7 cellular contexts compared by ENCODE assay signal in genomic region chr19:4065430-4066175, GRCh38. TPM values are rescaled to one million over a fixed set of nuclear protein-coding genes. Genes with fewer than 3 reads are reported as not detected.
A peak's percentile ranks its signal among the peaks of the same experiment; 100 is the strongest.
DNase-seq lines count a peak whose midpoint lies in the region; ATAC-seq, FAIRE-seq and TF ChIP-seq lines count a peak whose summit lies in the region.

No MANE protein-coding gene starts in this region.

- peak; percentile 91 for FAIRE-seq in GM18507 (lab: Jason Lieb, UNC)

- DNase-seq in GM18507 (ENCODE audit: extremely low spot score, insufficient read length, low read depth) (peak; percentile 99), NCI-H187 treated with DMSO at 0.1 percent for 48 hours (lab: John Stamatoyannopoulos, UW) (peak; percentile 76), anterior cingulate cortex (lab: John Stamatoyannopoulos, UW) (peak; percentile 54 to 99 (median 95)), right atrium auricular region (ENCODE audit: low spot score) (peak; percentile 96), sciatic nerve (ENCODE audit: low spot score) (peak; percentile 97)
- peak; percentile 98 for DNase-seq in T-helper 2 cell treated with Interferon-gamma antibody and Interleukin-4, amounts not matched to agents 5 μg/mL and 100 μg/mL, for 36 hours (ENCODE audit: low spot score)

- ATAC-seq in HG02943 (IDR thresholded peaks at IDR 0.05; ENCODE audit: low read depth, unreplicated experiment) (peak; percentile 62), sciatic nerve (peak; percentile 88)

- TF ChIP-seq CTCF in right atrium auricular region (IDR thresholded peaks at IDR 0.05): no peak

- intact Hi-C loops in sciatic nerve (cut with DNase I): no loop called here

- peak overlapping the region; percentile 55 for H3K4me3 Mint-ChIP-seq in T-helper 2 cell treated with Interferon-gamma antibody and Interleukin-4, amounts not matched to agents 5 μg/mL and 100 μg/mL, for 36 hours

- H3K9me3 ChIP-seq in right atrium auricular region: no peaks in the 10 kb centered on the region

- peaks cover 0 to 51% of the 10 kb centered on the region in 2 donors for H3K4me1 ChIP-seq in right atrium auricular region

- H3K27ac Mint-ChIP-seq in T-helper 2 cell treated with Interferon-gamma antibody and Interleukin-4, amounts not matched to agents 5 μg/mL and 100 μg/mL, for 36 hours: peak overlapping the region; percentile 31

- H3K4me3 ChIP-seq in right atrium auricular region: peak overlapping the region; percentile 98 to 100

- peaks cover 3% of the 10 kb centered on the region for H3K36me3 Mint-ChIP-seq in T-helper 2 cell treated with Interferon-gamma antibody and Interleukin-4, amounts not matched to agents 5 μg/mL and 100 μg/mL, for 36 hours (ENCODE audit: low read depth)

- no peaks in the 10 kb centered on the region for H3K27me3 ChIP-seq in right atrium auricular region

- peaks cover 10% of the 10 kb centered on the region for H3K36me3 ChIP-seq in right atrium auricular region

- no peaks in the 10 kb centered on the region for H3K9me3 Mint-ChIP-seq in T-helper 2 cell treated with Interferon-gamma antibody and Interleukin-4, amounts not matched to agents 5 μg/mL and 100 μg/mL, for 36 hours

- H3K27ac ChIP-seq in right atrium auricular region: peak overlapping the region; percentile 99

- no peaks in the 10 kb centered on the region for H3K27me3 Mint-ChIP-seq in T-helper 2 cell treated with Interferon-gamma antibody and Interleukin-4, amounts not matched to agents 5 μg/mL and 100 μg/mL, for 36 hours (ENCODE audit: low read depth)

- H3K4me1 Mint-ChIP-seq in T-helper 2 cell treated with Interferon-gamma antibody and Interleukin-4, amounts not matched to agents 5 μg/mL and 100 μg/mL, for 36 hours (ENCODE audit: low read depth): peaks cover 16% of the 10 kb centered on the region

RNA-seq across cellular contexts. Expression of gene ZBTB7A, which starts 1.1 kb away (rescaled TPM):
- 10 to 100 TPM; 33.8 to 50.0 TPM for total RNA-seq in right atrium auricular region
- total RNA-seq in sciatic nerve: 54.2 TPM

RNA-seq across cellular contexts. Expression of gene PIAS4, which starts 58.1 kb away (rescaled TPM):
- total RNA-seq in right atrium auricular region (10 to 100 TPM; 10.9 to 11.4 TPM), sciatic nerve (33.4 TPM)

RNA-seq across cellular contexts. Expression of gene MAP2K2, which starts 58.3 kb away (rescaled TPM):
- 10 to 100 TPM; 82.2 to 97.4 TPM for total RNA-seq in right atrium auricular region
- 108 TPM for total RNA-seq in sciatic nerve

Comparison
In these comparisons a context has a peak if more than half of its experiments do, and no peak if none do; other contexts are left out.
1. Peak in every context shown above with its lines: DNase-seq, ATAC-seq, H3K4me3 ChIP-seq and H3K27ac ChIP-seq.